12 cellular contexts compared by ENCODE assay signal in genomic region chr2:227370791-227371312, GRCh38. TPM values are rescaled to one million over a fixed set of nuclear protein-coding genes. Genes with fewer than 3 reads are reported as not detected.
A peak's percentile ranks its signal among the peaks of the same experiment; 100 is the strongest.
DNase-seq lines count a peak whose midpoint lies in the region; ATAC-seq and TF ChIP-seq lines count a peak whose summit lies in the region.
"Had no signal": no experiment of that assay in that cellular context is flagged by ENCODE, and none has a peak within 500 bp of the region (broad histone marks: within the 10 kb centered on the region; RNA-seq: fewer than 3 reads in every experiment).

No MANE protein-coding gene starts in this region.

- peaks cover 2% of the 10 kb centered on the region for H3K9me3 Mint-ChIP-seq in chondrocyte (ENCODE audit: low read depth)
- no peaks in the 10 kb centered on the region for H3K9me3 Mint-ChIP-seq in naive thymus-derived CD4-positive, alpha-beta T cell
- H3K9me3 Mint-ChIP-seq in CD4-positive, alpha-beta memory T cell: no peaks in the 10 kb centered on the region
- H3K9me3 Mint-ChIP-seq in CD8-positive, alpha-beta T cell: no peaks in the 10 kb centered on the region

- H3K27me3 ChIP-seq in naive thymus-derived CD4-positive, alpha-beta T cell (ENCODE audit: control insufficient read depth in 2 of 2, insufficient read depth in 2 of 2, low read length in 2 of 2): no peaks in the 10 kb centered on the region
- H3K27me3 ChIP-seq in CD4-positive, alpha-beta memory T cell (ENCODE audit: insufficient read depth, low read length): no peaks in the 10 kb centered on the region
- no peaks in the 10 kb centered on the region for H3K27me3 ChIP-seq in CD8-positive, alpha-beta T cell (ENCODE audit: insufficient read depth, low read length)

- H3K36me3 ChIP-seq in naive thymus-derived CD4-positive, alpha-beta T cell (ENCODE audit: control insufficient read depth in 2 of 3, insufficient read depth in 3 of 3, low read length in 3 of 3): no peaks in the 10 kb centered on the region
- no peaks in the 10 kb centered on the region for H3K36me3 ChIP-seq in CD4-positive, alpha-beta memory T cell (ENCODE audit: insufficient read depth, low read length)
- no peaks in the 10 kb centered on the region for H3K36me3 ChIP-seq in CD8-positive, alpha-beta T cell (ENCODE audit: insufficient read depth, low read length)

- POLR2A ChIA-PET in naive thymus-derived CD4-positive, alpha-beta T cell (lab: Charles Lee): no interaction called here
- POLR2A ChIA-PET in CD4-positive, alpha-beta memory T cell (lab: Charles Lee; ENCODE audit: partially characterized antibody): no interaction called here
- POLR2A ChIA-PET in CD8-positive, alpha-beta T cell (lab: Charles Lee): no interaction called here

- no peaks in the 10 kb centered on the region for H3K27me3 Mint-ChIP-seq in chondrocyte (ENCODE audit: low read depth)
- H3K27me3 Mint-ChIP-seq in naive thymus-derived CD4-positive, alpha-beta T cell: peaks cover 0 to 9% (median under 1%) of the 10 kb centered on the region in 5 donors
- peaks cover 2 to 8% of the 10 kb centered on the region in 2 donors for H3K27me3 Mint-ChIP-seq in CD4-positive, alpha-beta memory T cell
- peaks cover 5% of the 10 kb centered on the region for H3K27me3 Mint-ChIP-seq in CD8-positive, alpha-beta T cell (ENCODE audit: low read depth)

- no peak overlapping the region for H3K4me3 Mint-ChIP-seq in chondrocyte (ENCODE audit: unreplicated experiment)
- H3K4me3 Mint-ChIP-seq in naive thymus-derived CD4-positive, alpha-beta T cell: no peak overlapping the region
- no peak overlapping the region for H3K4me3 Mint-ChIP-seq in CD4-positive, alpha-beta memory T cell
- no peak overlapping the region for H3K4me3 Mint-ChIP-seq in CD8-positive, alpha-beta T cell

- CTCF ChIA-PET in naive thymus-derived CD4-positive, alpha-beta T cell (lab: Charles Lee): no interaction called here
- CTCF ChIA-PET in CD4-positive, alpha-beta memory T cell (lab: Charles Lee; ENCODE audit: partially characterized antibody): no interaction called here
- CTCF ChIA-PET in CD8-positive, alpha-beta T cell (lab: Charles Lee): no interaction called here

- H3K27ac Mint-ChIP-seq in chondrocyte (ENCODE audit: unreplicated experiment): peak overlapping the region; percentile 12
- no peak overlapping the region for H3K27ac Mint-ChIP-seq in naive thymus-derived CD4-positive, alpha-beta T cell
- no peak overlapping the region for H3K27ac Mint-ChIP-seq in CD4-positive, alpha-beta memory T cell
- H3K27ac Mint-ChIP-seq in CD8-positive, alpha-beta T cell: no peak overlapping the region

- peaks cover 31% of the 10 kb centered on the region for H3K4me1 Mint-ChIP-seq in chondrocyte (ENCODE audit: low read depth)
- H3K4me1 Mint-ChIP-seq in naive thymus-derived CD4-positive, alpha-beta T cell: peaks cover 0 to 5% (median 3%) of the 10 kb centered on the region in 7 donors
- peaks cover 0 to 2% (median 0%) of the 10 kb centered on the region in 4 donors for H3K4me1 Mint-ChIP-seq in CD4-positive, alpha-beta memory T cell
- H3K4me1 Mint-ChIP-seq in CD8-positive, alpha-beta T cell (ENCODE audit: low read depth): peaks cover 6% of the 10 kb centered on the region

- DNase-seq in CD1c-positive myeloid dendritic cell (ENCODE audit: extremely low spot score) (peak; percentile 84), NCI-H226 (peak; percentile 64), chondrocyte (ENCODE audit: low spot score) (no peak), amygdala (lab: John Stamatoyannopoulos, UW) (no peak)
- DNase-seq in naive thymus-derived CD4-positive, alpha-beta T cell: no peak
- DNase-seq in CD4-positive, alpha-beta memory T cell: no peak
- no peak for DNase-seq in CD8-positive, alpha-beta T cell
- DNase-seq: NCI-H146; stimulated activated CD4-positive, alpha-beta T cell treated with anti-CD3 and anti-CD28 coated beads, Interleukin-2, amount 100 ng/mL, for 48 hours had no signal

- no peak overlapping the region for H3K27ac ChIP-seq in naive thymus-derived CD4-positive, alpha-beta T cell (ENCODE audit: low read depth, low read length)
- H3K27ac ChIP-seq in CD4-positive, alpha-beta memory T cell (ENCODE audit: low read depth, low read length): no peak overlapping the region
- H3K27ac ChIP-seq in CD8-positive, alpha-beta T cell (ENCODE audit: low read depth, low read length): no peak overlapping the region

- TF ChIP-seq CTCF in chondrocyte (IDR thresholded peaks at IDR 0.05): no peak
- no peak for TF ChIP-seq CTCF in CD8-positive, alpha-beta T cell (IDR thresholded peaks at IDR 0.05)

- no peak overlapping the region for H3K4me3 ChIP-seq in naive thymus-derived CD4-positive, alpha-beta T cell (ENCODE audit: low read length)
- H3K4me3 ChIP-seq in CD4-positive, alpha-beta memory T cell (ENCODE audit: low read length in 2 of 2): no peak overlapping the region
- no peak overlapping the region for H3K4me3 ChIP-seq in CD8-positive, alpha-beta T cell (ENCODE audit: low read depth, low read length)

- no peak for TF ChIP-seq POLR2A in GM18505 (IDR thresholded peaks at IDR 0.05; ENCODE audit: borderline replicate concordance, extremely low read depth, insufficient read depth, insufficient read length)

- no peaks in the 10 kb centered on the region for H3K9me3 ChIP-seq in naive thymus-derived CD4-positive, alpha-beta T cell (ENCODE audit: control insufficient read depth in 2 of 3, low read length in 3 of 3)
- no peaks in the 10 kb centered on the region for H3K9me3 ChIP-seq in CD4-positive, alpha-beta memory T cell (ENCODE audit: control insufficient read depth in 1 of 2, low read length in 2 of 2)
- no peaks in the 10 kb centered on the region for H3K9me3 ChIP-seq in CD8-positive, alpha-beta T cell (ENCODE audit: low read length)

- intact Hi-C loops in naive thymus-derived CD4-positive, alpha-beta T cell (cut with micrococcal nuclease): no loop called here
- intact Hi-C loops in CD4-positive, alpha-beta memory T cell (cut with micrococcal nuclease): no loop called here
- intact Hi-C loops in CD8-positive, alpha-beta T cell (cut with DNase I, micrococcal nuclease): no loop called here

- no peaks in the 10 kb centered on the region for H3K36me3 Mint-ChIP-seq in chondrocyte (ENCODE audit: low read depth)
- peaks cover 0 to 4% (median 0%) of the 10 kb centered on the region in 5 donors for H3K36me3 Mint-ChIP-seq in naive thymus-derived CD4-positive, alpha-beta T cell
- no peaks in the 10 kb centered on the region for H3K36me3 Mint-ChIP-seq in CD4-positive, alpha-beta memory T cell
- H3K36me3 Mint-ChIP-seq in CD8-positive, alpha-beta T cell: no peaks in the 10 kb centered on the region

- no peaks in the 10 kb centered on the region for H3K4me1 ChIP-seq in naive thymus-derived CD4-positive, alpha-beta T cell (ENCODE audit: control insufficient read depth in 2 of 2, insufficient read depth in 2 of 2, low read length in 2 of 2)
- H3K4me1 ChIP-seq in CD4-positive, alpha-beta memory T cell (ENCODE audit: insufficient read depth, low read length): no peaks in the 10 kb centered on the region
- no peaks in the 10 kb centered on the region for H3K4me1 ChIP-seq in CD8-positive, alpha-beta T cell (ENCODE audit: insufficient read depth, low read length)

- peak; percentile 88 for ATAC-seq in naive thymus-derived CD4-positive, alpha-beta T cell
- no peak for ATAC-seq in GM18505 (IDR thresholded peaks at IDR 0.05; ENCODE audit: unreplicated experiment)
- ATAC-seq in CD8-positive, alpha-beta T cell: no peak
- ATAC-seq: left colon had no signal

RNA-seq across cellular contexts. Expression of gene TM4SF20, which starts 8.3 kb away (rescaled TPM):
- total RNA-seq in chondrocyte: not detected in 3 replicates
- total RNA-seq in naive thymus-derived CD4-positive, alpha-beta T cell: not detected
- polyA plus RNA-seq in naive thymus-derived CD4-positive, alpha-beta T cell: under 1 TPM in 1 of 2 donors, not detected in 1; 0.09 TPM
- total RNA-seq in CD4-positive, alpha-beta memory T cell: not detected
- not detected for polyA plus RNA-seq in CD4-positive, alpha-beta memory T cell
- total RNA-seq in CD8-positive, alpha-beta T cell: not detected
- total RNA-seq: ureter had no signal

RNA-seq across cellular contexts. Expression of gene SCYGR1, which starts 16.9 kb away (rescaled TPM):
- total RNA-seq in chondrocyte: not detected in 3 replicates
- total RNA-seq in naive thymus-derived CD4-positive, alpha-beta T cell: not detected
- not detected for polyA plus RNA-seq in naive thymus-derived CD4-positive, alpha-beta T cell
- total RNA-seq in CD4-positive, alpha-beta memory T cell: not detected
- not detected for polyA plus RNA-seq in CD4-positive, alpha-beta memory T cell
- total RNA-seq in CD8-positive, alpha-beta T cell: not detected
- total RNA-seq: left colon, ureter had no signal

RNA-seq across cellular contexts. Expression of gene MFF, which starts 45.8 kb away (rescaled TPM):
- 64.7 to 76.0 TPM (median 66.8 TPM) in 3 replicates for total RNA-seq in chondrocyte
- total RNA-seq in naive thymus-derived CD4-positive, alpha-beta T cell: 10 to 100 TPM; 51.7 to 64.7 (median 61.8) TPM
- 100 to 1,000 TPM; 139 to 153 TPM for polyA plus RNA-seq in naive thymus-derived CD4-positive, alpha-beta T cell
- 10 to 100 TPM; 58.0 to 64.3 TPM for total RNA-seq in CD4-positive, alpha-beta memory T cell
- polyA plus RNA-seq in CD4-positive, alpha-beta memory T cell: 100 to 1,000 TPM; 123 to 159 TPM
- total RNA-seq in CD8-positive, alpha-beta T cell: 10 to 100 TPM; 48.6 to 50.3 TPM

Comparison
In these comparisons a context has a peak if more than half of its experiments do, and no peak if none do; other contexts are left out.
1. DNase-seq: peak in CD1c-positive myeloid dendritic cell (single experiment) and NCI-H226 (single experiment); none in chondrocyte (single experiment), naive thymus-derived CD4-positive, alpha-beta T cell (0 of 9), CD4-positive, alpha-beta memory T cell (0 of 5), CD8-positive, alpha-beta T cell (0 of 7) and amygdala (0 of 56).